ENCODE assay signal across 1 cellular context in genomic region chr14:92035890-92036289, GRCh38.
TF ChIP-seq lines count a peak whose summit lies in the region.

No MANE protein-coding gene starts in this region.

TF ChIP-seq in GM12878, 131 proteins besides CTCF, POLR2A, EP300 and RAD21:
- TF ChIP-seq ASH2L (IDR thresholded peaks at IDR 0.05; ENCODE audit: borderline replicate concordance, low read depth): no peak
- TF ChIP-seq ZBTB40 (IDR thresholded peaks at IDR 0.05; ENCODE audit: borderline replicate concordance): no peak
- no peak for TF ChIP-seq TCF12 (IDR thresholded peaks at IDR 0.05; ENCODE audit: low read depth, low read length)
- no peak for TF ChIP-seq CHD1 (IDR thresholded peaks at IDR 0.05; ENCODE audit: low read depth, low read length)
- no peak for TF ChIP-seq BCL11A (IDR thresholded peaks at IDR 0.05; ENCODE audit: low read depth, low read length)
- TF ChIP-seq NRF1 (conservative IDR thresholded peaks at IDR 0.05; ENCODE audit: low read depth, low read length): no peak
- no peak for TF ChIP-seq SRF (IDR thresholded peaks at IDR 0.05; ENCODE audit: low read depth in 2 of 2, low read length in 2 of 2)
- no peak for TF ChIP-seq ZNF207 (IDR thresholded peaks at IDR 0.05; ENCODE audit: borderline replicate concordance)
- TF ChIP-seq SREBF1 (IDR thresholded peaks at IDR 0.05; ENCODE audit: low read length): no peak
- TF ChIP-seq SIN3A (IDR thresholded peaks at IDR 0.05; ENCODE audit: low read depth, low read length): no peak
- TF ChIP-seq SUPT20H (IDR thresholded peaks at IDR 0.05; ENCODE audit: borderline replicate concordance, control insufficient read depth, low read depth, low read length): no peak
- no peak for TF ChIP-seq HSF1 (IDR thresholded peaks at IDR 0.05; ENCODE audit: low read depth, low read length)
- TF ChIP-seq ZNF384 (IDR thresholded peaks at IDR 0.05; ENCODE audit: borderline replicate concordance, low read depth, low read length): no peak
- no peak for TF ChIP-seq TBL1XR1 (IDR thresholded peaks at IDR 0.05; ENCODE audit: low read depth, low read length)
- no peak for TF ChIP-seq EED (IDR thresholded peaks at IDR 0.05; ENCODE audit: low read depth)
